Comparison of ENCODE assay signal across 3 cellular contexts in the genomic region with DNA sequence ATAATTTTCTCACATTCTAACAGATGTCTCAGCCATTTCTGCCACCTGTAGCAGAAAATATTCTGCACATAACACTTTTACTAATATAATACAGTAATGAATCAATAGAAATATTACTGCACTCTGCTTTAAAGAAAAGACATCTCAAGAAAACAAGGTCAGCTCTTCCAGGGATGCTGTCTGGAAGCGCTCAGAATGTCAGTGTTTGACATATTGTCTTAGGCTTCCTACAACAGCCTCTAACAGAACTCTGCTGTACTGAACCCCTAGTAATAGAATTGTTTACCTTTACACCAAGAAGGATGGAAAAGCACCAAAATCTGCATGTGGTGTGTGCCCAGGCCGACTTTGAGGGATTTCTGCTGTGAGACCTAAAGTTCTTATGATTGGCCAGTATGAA.
"Had no signal": no experiment of that assay in that cellular context is flagged by ENCODE, and none has a peak within 500 bp of the region (broad histone marks: within the 10 kb centered on the region; RNA-seq: fewer than 3 reads in every experiment).

No MANE protein-coding gene starts in this region.

- H3K4me3 ChIP-seq: GM12878 had no signal

- DNase-seq: GDM1, GF-D8 had no signal

- ATAC-seq: GM12878 had no signal
